In the genomic region with DNA sequence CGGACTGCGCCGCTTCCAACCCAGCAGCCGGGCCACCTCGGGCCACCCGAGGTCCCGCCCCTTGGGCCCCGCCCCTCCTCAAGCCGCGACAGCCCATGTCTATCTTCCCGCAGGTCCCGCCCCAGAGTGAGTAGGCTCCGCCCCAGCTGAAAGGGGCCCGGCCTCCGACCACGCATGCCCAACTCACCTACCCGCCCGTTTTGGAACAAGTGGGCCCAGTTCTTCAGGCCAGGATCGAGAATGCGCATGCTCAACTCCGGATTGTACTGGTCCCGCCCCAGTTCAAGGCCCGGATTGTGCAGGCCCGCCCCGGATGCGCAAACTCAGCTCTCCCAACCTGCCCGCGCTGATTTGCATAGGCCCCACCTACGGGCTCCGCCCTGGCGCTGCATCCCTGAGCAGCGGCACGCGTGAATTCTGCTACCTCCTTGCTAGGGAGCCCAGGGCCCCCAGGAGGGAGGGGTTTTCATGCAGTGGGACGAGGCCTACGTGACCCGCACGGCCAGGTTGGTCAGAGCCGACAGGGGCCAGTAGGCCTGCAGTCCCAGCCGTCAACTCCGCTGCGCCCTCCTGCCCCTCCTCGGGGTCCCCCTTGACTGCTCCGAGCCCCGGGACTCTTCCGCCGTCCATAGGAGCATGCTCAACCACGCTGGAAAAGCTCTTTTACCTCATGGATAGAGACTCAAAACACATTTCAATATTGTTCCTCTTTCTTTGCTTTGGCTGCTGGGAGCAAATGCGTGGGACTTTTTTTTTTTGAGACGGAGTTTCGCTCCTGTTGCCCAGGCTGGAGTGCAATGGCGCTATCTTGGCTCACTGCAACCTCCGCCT, we compare ENCODE assay signal across 8 cellular contexts. TPM values are rescaled to one million over a fixed set of nuclear protein-coding genes. Genes with fewer than 3 reads are reported as not detected.
DNase-seq lines count a peak whose midpoint lies in the region; ATAC-seq and TF ChIP-seq lines count a peak whose summit lies in the region.

A gene (minus strand): TSS at position 8 of the 831 bp plus-strand sequence. CDS start 26 bp downstream, outside the sequence.

- ATAC-seq in HG02852 (IDR thresholded peaks at IDR 0.05; ENCODE audit: unreplicated experiment) (peak; percentile 86), T-cell (replicated peaks in 1 of 4) (peak; percentile 90 to 91 (median 90)), heart left ventricle (peak; percentile 92 to 94 (median 93))

- intact Hi-C loops in heart left ventricle (cut with DNase I) = loop anchor here in 5 of 10 donors (2.0 to 10.0 kb wide), 6 partner anchors 50 to 282 kb away; a partner anchor contains a TSS

- CTCF ChIA-PET in T-cell (lab: Charles Lee) = interaction anchor here in 1 of 2 donors (0.6 to 3.2 kb wide), 11 partner anchors 8 to 1662 kb away, joined by 3 to 25 read pairs (median 4); a partner anchor contains a TSS

- peak within 1 kb of the TSS; percentile 76 to 85 (median 82) for H3K4me3 Mint-ChIP-seq in T-cell
- peak within 1 kb of the TSS; percentile 96 for H3K4me3 Mint-ChIP-seq in type B pancreatic cell

- H3K27me3 Mint-ChIP-seq in T-cell (no peaks in the 10 kb centered on the region), type B pancreatic cell (no peaks in the 10 kb centered on the region)

- no peaks in the 10 kb centered on the region for H3K36me3 Mint-ChIP-seq in T-cell
- H3K36me3 Mint-ChIP-seq in type B pancreatic cell = no peaks in the 10 kb centered on the region

- TF ChIP-seq CTCF in GM13976 (IDR thresholded peaks at IDR 0.05; ENCODE audit: borderline replicate concordance, control extremely low read depth, extremely low read depth, insufficient read depth, missing control alignments) (no peak), heart left ventricle (IDR thresholded peaks at IDR 0.05) (peak in 4 of 12 donors; percentile 11 to 34 (median 20)), type B pancreatic cell (conservative IDR thresholded peaks at IDR 0.05) (peak; percentile 42)

- TF ChIP-seq POLR2A in heart left ventricle (IDR thresholded peaks at IDR 0.05) = peak in 1 of 2 donors; percentile 38

- peaks cover 5 to 83% (median 33%) of the 10 kb centered on the region in 12 donors for H3K4me1 ChIP-seq in heart left ventricle

- H3K4me1 Mint-ChIP-seq in T-cell (peaks cover 18 to 24% (median 21%) of the 10 kb centered on the region in 3 donors), type B pancreatic cell (ENCODE audit: unreplicated experiment) (peaks cover 43% of the 10 kb centered on the region)

- peak within 1 kb of the TSS; percentile 26 to 70 (median 58) for H3K4me3 ChIP-seq in heart left ventricle

- H3K36me3 ChIP-seq in heart left ventricle = no peaks in the 10 kb centered on the region

- in situ Hi-C loops in GM13976 (cut with MboI; ENCODE audit: low sequenced_read_pairs, unreplicated experiment) = no loop called here

- POLR2A ChIA-PET in T-cell (lab: Charles Lee) = interaction anchor here (0.6 to 0.8 kb wide), 3 partner anchors 48 to 117 kb away, joined by 3 to 6 read pairs (median 3); a partner anchor contains a TSS

- DNase-seq in GM13976 (ENCODE audit: low spot score) (peak; percentile 99), NCI-H1436 treated with DMSO at 0.1 percent for 48 hours (lab: John Stamatoyannopoulos, UW) (peak; percentile 85), T-cell (peak; percentile 98 to 100 (median 99)), amniotic epithelial cell (ENCODE audit: low read depth) (peak; percentile 99), heart left ventricle (peak; percentile 99), pons (ENCODE audit: low spot score) (peak; percentile 99), type B pancreatic cell (ENCODE audit: extremely low spot score, unreplicated experiment) (peak; percentile 98)

- 1% methylated on average over 41 to 53 of the region's 53 CpGs for WGBS in heart left ventricle, 4 donors

- no peaks in the 10 kb centered on the region for H3K27me3 ChIP-seq in heart left ventricle

- peak within 1 kb of the TSS; percentile 79 to 86 for H3K27ac Mint-ChIP-seq in T-cell
- H3K27ac Mint-ChIP-seq in type B pancreatic cell = peak within 1 kb of the TSS; percentile 90

- no peaks in the 10 kb centered on the region for H3K9me3 Mint-ChIP-seq in T-cell
- H3K9me3 Mint-ChIP-seq in type B pancreatic cell = no peaks in the 10 kb centered on the region

- peak within 1 kb of the TSS in 11 of 12 donors; percentile 19 to 92 (median 64) for H3K27ac ChIP-seq in heart left ventricle

- no peaks in the 10 kb centered on the region for H3K9me3 ChIP-seq in heart left ventricle

RNA-seq across cellular contexts. Expression of the gene that starts here (rescaled TPM):
- total RNA-seq in T-cell (1 to 10 TPM; 1.8 to 4.2 (median 2.4) TPM), heart left ventricle (1 to 10 TPM in 5 of 9 donors, under 1 TPM in 4; 0.44 to 9.1 (median 1.0) TPM), type B pancreatic cell (ENCODE audit: low replicate concordance) (10.5 and 11.3 TPM in 2 replicates)
- 1 to 10 TPM; 1.2 to 1.3 TPM for polyA plus RNA-seq in heart left ventricle

Comparison
In these comparisons a context has a peak if more than half of its experiments do, and no peak if none do; other contexts are left out.
1. Peak in every context shown above with its lines: DNase-seq, ATAC-seq, H3K4me3 ChIP-seq and H3K27ac ChIP-seq.